1 cellular context compared by ENCODE assay signal in the genomic region with DNA sequence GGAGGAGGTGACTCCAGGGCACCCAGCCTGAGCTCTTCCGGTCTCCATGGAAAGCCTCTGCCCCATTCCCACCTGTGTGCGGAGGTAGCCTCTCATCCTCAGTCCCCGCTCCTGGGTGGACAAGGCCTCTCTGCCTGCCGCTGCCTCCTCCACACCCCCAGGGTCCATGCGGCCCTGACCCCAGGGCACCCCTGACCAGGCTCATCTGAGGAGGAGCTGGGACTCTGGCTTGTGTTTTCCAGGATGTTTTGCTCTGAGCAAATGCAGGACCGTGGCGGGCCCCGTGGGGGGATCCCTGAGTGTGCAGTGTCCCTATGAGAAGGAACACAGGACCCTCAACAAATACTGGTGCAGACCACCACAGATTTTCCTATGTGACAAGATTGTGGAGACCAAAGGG.
TF ChIP-seq lines count a peak whose summit lies in the region.

No MANE protein-coding gene starts in this region.

TF ChIP-seq in GM12878, 131 proteins besides CTCF, POLR2A, EP300 and RAD21:
- TF ChIP-seq ZNF207 (IDR thresholded peaks at IDR 0.05; ENCODE audit: borderline replicate concordance) (no peak), NFYA (IDR thresholded peaks at IDR 0.05; ENCODE audit: borderline replicate concordance, low read depth, low read length) (no peak), IRF4 (IDR thresholded peaks at IDR 0.05; ENCODE audit: low read depth, low read length) (no peak), NFXL1 (IDR thresholded peaks at IDR 0.05; ENCODE audit: borderline replicate concordance) (no peak), RB1 (IDR thresholded peaks at IDR 0.05; ENCODE audit: borderline replicate concordance) (no peak), NRF1 (conservative IDR thresholded peaks at IDR 0.05; ENCODE audit: low read depth, low read length) (no peak), CREB1 (IDR thresholded peaks at IDR 0.05; ENCODE audit: low read depth) (no peak), ZSCAN29 (IDR thresholded peaks at IDR 0.05) (no peak), GABPA (IDR thresholded peaks at IDR 0.05; ENCODE audit: low read depth) (no peak), CHD2 (IDR thresholded peaks at IDR 0.05; ENCODE audit: borderline replicate concordance, low read depth, low read length) (no peak), SREBF1 (IDR thresholded peaks at IDR 0.05; ENCODE audit: low read length) (no peak), SIN3A (IDR thresholded peaks at IDR 0.05; ENCODE audit: low read depth, low read length) (no peak)
- TF ChIP-seq, protein P1, sequence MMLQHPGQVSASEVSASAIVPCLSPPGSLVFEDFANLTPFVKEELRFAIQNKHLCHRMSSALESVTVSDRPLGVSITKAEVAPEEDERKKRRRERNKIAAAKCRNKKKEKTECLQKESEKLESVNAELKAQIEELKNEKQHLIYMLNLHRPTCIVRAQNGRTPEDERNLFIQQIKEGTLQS (IDR thresholded peaks at IDR 0.05; ENCODE audit: borderline replicate concordance, extremely low read depth, low read depth, low read length), result no peak
- TF ChIP-seq, protein P2, sequence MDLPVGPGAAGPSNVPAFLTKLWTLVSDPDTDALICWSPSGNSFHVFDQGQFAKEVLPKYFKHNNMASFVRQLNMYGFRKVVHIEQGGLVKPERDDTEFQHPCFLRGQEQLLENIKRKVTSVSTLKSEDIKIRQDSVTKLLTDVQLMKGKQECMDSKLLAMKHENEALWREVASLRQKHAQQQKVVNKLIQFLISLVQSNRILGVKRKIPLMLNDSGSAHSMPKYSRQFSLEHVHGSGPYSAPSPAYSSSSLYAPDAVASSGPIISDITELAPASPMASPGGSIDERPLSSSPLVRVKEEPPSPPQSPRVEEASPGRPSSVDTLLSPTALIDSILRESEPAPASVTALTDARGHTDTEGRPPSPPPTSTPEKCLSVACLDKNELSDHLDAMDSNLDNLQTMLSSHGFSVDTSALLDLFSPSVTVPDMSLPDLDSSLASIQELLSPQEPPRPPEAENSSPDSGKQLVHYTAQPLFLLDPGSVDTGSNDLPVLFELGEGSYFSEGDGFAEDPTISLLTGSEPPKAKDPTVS (IDR thresholded peaks at IDR 0.05; ENCODE audit: low read depth, low read length), result no peak
